Comparison of ENCODE assay signal across 12 cellular contexts in genomic region chr17:40614431-40615294, GRCh38. TPM values are rescaled to one million over a fixed set of nuclear protein-coding genes. Genes with fewer than 3 reads are reported as not detected.
DNase-seq lines count a peak whose midpoint lies in the region; ATAC-seq and TF ChIP-seq lines count a peak whose summit lies in the region.
"Had no signal": no experiment of that assay in that cellular context is flagged by ENCODE, and none has a peak within 500 bp of the region (broad histone marks: within the 10 kb centered on the region; RNA-seq: fewer than 3 reads in every experiment).

No MANE protein-coding gene starts in this region.

- no peak for TF ChIP-seq CTCF in tibial nerve (IDR thresholded peaks at IDR 0.05)

- TF ChIP-seq POLR2A in tibial nerve (IDR thresholded peaks at IDR 0.05): no peak

- H3K36me3 Mint-ChIP-seq in memory B cell: no peaks in the 10 kb centered on the region

- H3K9me3 ChIP-seq in tibial nerve: no peaks in the 10 kb centered on the region
- H3K9me3 ChIP-seq: SK-N-SH, uterus had no signal

- no peaks in the 10 kb centered on the region for H3K27me3 ChIP-seq in tibial nerve
- H3K27me3 ChIP-seq: uterus had no signal

- in situ Hi-C loops in ACHN (cut with HindIII; ENCODE audit: low pct_ligation_motif_present, low pct_unique_long_range_greater_than_20kb, low sequenced_read_pairs): loop anchor here (25.0 kb wide), 1 partner anchor 173 kb away; the partner anchor contains the start of genes KRT27 and KRT28

- peak overlapping the region; percentile 94 for H3K27ac Mint-ChIP-seq in memory B cell

- no peak overlapping the region for H3K4me3 ChIP-seq in tibial nerve
- H3K4me3 ChIP-seq: uterus had no signal

- peaks cover 0 to 17% (median 6%) of the 10 kb centered on the region in 4 donors for H3K4me1 ChIP-seq in tibial nerve
- H3K4me1 ChIP-seq: uterus had no signal

- no peak overlapping the region for H3K27ac ChIP-seq in tibial nerve
- H3K27ac ChIP-seq: uterus had no signal

- DNase-seq in memory B cell (ENCODE audit: low spot score in 2 of 2): peak in 1 of 2 donors; percentile 66
- DNase-seq in ACHN: no peak
- no peak for DNase-seq in GM19238 (ENCODE audit: insufficient read length, low spot score)
- DNase-seq in tibial nerve (ENCODE audit: low spot score in 2 of 2): no peak
- no peak for DNase-seq in NK-92 (lab: John Stamatoyannopoulos, UW; ENCODE audit: unreplicated experiment)
- DNase-seq: GDM1, NCI-H1436 had no signal

- peaks cover 30% of the 10 kb centered on the region for H3K4me1 Mint-ChIP-seq in memory B cell

- no peaks in the 10 kb centered on the region for H3K9me3 Mint-ChIP-seq in memory B cell

- H3K4me3 Mint-ChIP-seq in memory B cell: peak overlapping the region; percentile 34

- H3K27me3 Mint-ChIP-seq in memory B cell: no peaks in the 10 kb centered on the region

- no peaks in the 10 kb centered on the region for H3K36me3 ChIP-seq in tibial nerve
- H3K36me3 ChIP-seq: uterus had no signal

- no peak for TF ChIP-seq EP300 in tibial nerve (IDR thresholded peaks at IDR 0.05)

- ATAC-seq in GM18498 (IDR thresholded peaks at IDR 0.05; ENCODE audit: unreplicated experiment) (peak; percentile 44), GM21447 (IDR thresholded peaks at IDR 0.05; ENCODE audit: unreplicated experiment) (peak; percentile 29), HG03460 (IDR thresholded peaks at IDR 0.05; ENCODE audit: unreplicated experiment) (peak; percentile 38), memory B cell (ENCODE audit: low read depth) (peak; percentile 42)

- 77 to 79% methylated on average over 18 of the region's 18 CpGs for WGBS in tibial nerve, 2 donors

RNA-seq across cellular contexts. Expression of gene SMARCE1, which starts 33.0 kb away (rescaled TPM):
- total RNA-seq in tibial nerve: 100 to 1,000 TPM in 1 of 4 donors, 10 to 100 TPM in 3; 67.2 to 113 (median 95.1) TPM

RNA-seq across cellular contexts. Expression of gene CCR7, which starts 49.4 kb away (rescaled TPM):
- 1 to 10 TPM in 1 of 4 donors, not detected in 3; 1.5 TPM for total RNA-seq in tibial nerve

RNA-seq across cellular contexts. Expression of gene KRT222, which starts 50.3 kb away (rescaled TPM):
- 10 to 100 TPM in 1 of 4 donors, 1 to 10 TPM in 3; 2.7 to 17.9 (median 7.6) TPM for total RNA-seq in tibial nerve
